18 cellular contexts compared by ENCODE assay signal in genomic region chr6:130611366-130611765, GRCh38.
"Had no signal": no experiment of that assay in that cellular context is flagged by ENCODE, and none has a peak within 500 bp of the region (broad histone marks: within the 10 kb centered on the region; RNA-seq: fewer than 3 reads in every experiment).

No MANE protein-coding gene starts in this region.

- H3K79me2 ChIP-seq: parathyroid adenoma had no signal

- H3K9me3 Mint-ChIP-seq: effector memory CD8-positive, alpha-beta T cell; nephron progenitor cell; type B pancreatic cell had no signal

- H3K36me3 Mint-ChIP-seq: type B pancreatic cell had no signal

- H3K27me3 ChIP-seq: heart left ventricle, suprapubic skin, thyroid gland had no signal

- H3K27ac Mint-ChIP-seq: effector memory CD8-positive, alpha-beta T cell; naive thymus-derived CD4-positive, alpha-beta T cell; nephron progenitor cell; type B pancreatic cell had no signal

- H3K4me3 ChIP-seq: heart left ventricle, prostate gland, suprapubic skin, thyroid gland had no signal

- H3K4me3 Mint-ChIP-seq: effector memory CD8-positive, alpha-beta T cell; naive thymus-derived CD4-positive, alpha-beta T cell; nephron progenitor cell; type B pancreatic cell had no signal

- H3K36me3 ChIP-seq: heart left ventricle, prostate gland, suprapubic skin, thyroid gland had no signal

- ATAC-seq: effector memory CD8-positive, alpha-beta T cell; naive thymus-derived CD4-positive, alpha-beta T cell; sciatic nerve had no signal

- H3K9me3 ChIP-seq: heart left ventricle, prostate gland, suprapubic skin, thyroid gland had no signal

- DNase-seq: effector memory CD8-positive, alpha-beta T cell; erythroblast; heart left ventricle; hippocampal formation; kidney glomerular epithelial cell; naive thymus-derived CD4-positive, alpha-beta T cell; nephron progenitor cell; stimulated activated CD4-positive, alpha-beta T cell treated with anti-CD3 and anti-CD28 coated beads, Interleukin-2, amount 100 ng/mL, for 24 hours; stimulated activated CD4-positive, alpha-beta T cell treated with anti-CD3 and anti-CD28 coated beads, Interleukin-4, amount 100 ng/mL, for 4 hours; stimulated activated naive CD4-positive, alpha-beta T cell; thyroid gland had no signal

- FAIRE-seq: frontal cortex, urothelium cell line had no signal

- H3K4me1 ChIP-seq: heart left ventricle, parathyroid adenoma, prostate gland, suprapubic skin, thyroid gland had no signal

- H2AFZ ChIP-seq: parathyroid adenoma had no signal

- H3K9ac ChIP-seq: parathyroid adenoma had no signal

- H3K27me3 Mint-ChIP-seq: effector memory CD8-positive, alpha-beta T cell; naive thymus-derived CD4-positive, alpha-beta T cell; type B pancreatic cell had no signal

- H3K4me1 Mint-ChIP-seq: nephron progenitor cell had no signal

- H3K27ac ChIP-seq: heart left ventricle, parathyroid adenoma, prostate gland, suprapubic skin, thyroid gland had no signal
